15 cellular contexts compared by ENCODE assay signal in the genomic region with DNA sequence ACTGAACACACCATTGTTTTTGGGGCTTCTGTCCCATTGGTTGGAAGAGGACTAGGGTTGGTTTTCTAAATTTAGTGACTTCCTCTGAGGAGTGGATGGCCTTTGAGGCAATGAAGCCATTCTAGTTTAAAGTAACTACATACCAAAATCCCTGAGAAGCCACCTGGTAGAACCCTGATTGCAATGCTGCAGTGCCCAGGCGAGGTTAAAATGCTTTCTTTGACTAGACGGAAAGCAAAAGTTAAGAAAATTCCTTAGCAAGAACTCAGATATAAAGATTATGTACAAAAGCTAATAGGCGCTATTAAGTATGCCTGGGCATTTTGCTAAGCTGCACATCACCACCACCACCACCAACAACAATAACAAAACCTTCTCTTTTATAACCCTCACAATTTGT. TPM values are rescaled to one million over a fixed set of nuclear protein-coding genes. Genes with fewer than 3 reads are reported as not detected.
DNase-seq lines count a peak whose midpoint lies in the region; ATAC-seq, FAIRE-seq and TF ChIP-seq lines count a peak whose summit lies in the region.
"Had no signal": no experiment of that assay in that cellular context is flagged by ENCODE, and none has a peak within 500 bp of the region (broad histone marks: within the 10 kb centered on the region; RNA-seq: fewer than 3 reads in every experiment).

No MANE protein-coding gene starts in this region.

- H3K27ac ChIP-seq in heart right ventricle (peak overlapping the region in 6 of 10 donors; percentile 2 to 85 (median 74)), duodenal mucosa (ENCODE audit: low read depth, low read length) (peak overlapping the region; percentile 64), HepG2 (ENCODE audit: extremely low read length, insufficient read depth, low read length) (peak overlapping the region; percentile 34), PC-3 (ENCODE audit: low read length) (no peak overlapping the region)
- H3K27ac ChIP-seq: SJSA1 had no signal

- H3K4me3 ChIP-seq in heart right ventricle (no peak overlapping the region), duodenal mucosa (ENCODE audit: low read depth in 1 of 2, low read length in 2 of 2) (no peak overlapping the region), HepG2 (replicated peaks in 1 of 3; ENCODE audit: insufficient read depth in 1 of 3, low read depth in 2 of 3, low read length in 3 of 3) (no peak overlapping the region), PC-3 (ENCODE audit: low read length) (no peak overlapping the region)
- H3K4me3 ChIP-seq: SJSA1 had no signal

- ATAC-seq in heart right ventricle (peak in 1 of 8 donors; percentile 21), left ventricle myocardium superior (no peak), HepG2 (no peak), PC-3 (no peak)

- no peak for TF ChIP-seq RAD21 in HepG2 (CRISPR knock-in tag; IDR thresholded peaks at IDR 0.05)

- H3K27me3 ChIP-seq in heart right ventricle (no peaks in the 10 kb centered on the region), duodenal mucosa (ENCODE audit: control insufficient read depth in 1 of 2, insufficient read depth in 2 of 2, low read length in 2 of 2) (no peaks in the 10 kb centered on the region), HepG2 (ENCODE audit: control insufficient read depth in 1 of 2, insufficient read depth in 2 of 2, low read length in 2 of 2) (no peaks in the 10 kb centered on the region), PC-3 (ENCODE audit: low read length) (no peaks in the 10 kb centered on the region)
- H3K27me3 ChIP-seq: SJSA1 had no signal

- CTCF ChIA-PET in HepG2 (lab: Yijun Ruan, JAX; ENCODE audit: low intra/inter-chr PET ratio, low total read pairs): no interaction called here
- CTCF ChIA-PET in PC-3 (lab: Charles Lee): no interaction called here

- H3K9me3 ChIP-seq in heart right ventricle (peaks cover 0 to 12% (median 0%) of the 10 kb centered on the region in 11 donors), duodenal mucosa (ENCODE audit: control insufficient read depth in 1 of 2, low read length in 2 of 2) (no peaks in the 10 kb centered on the region), HepG2 (ENCODE audit: low read length) (no peaks in the 10 kb centered on the region), PC-3 (ENCODE audit: low read length) (no peaks in the 10 kb centered on the region)

- DNase-seq in heart right ventricle: no peak
- DNase-seq in left ventricle myocardium superior: no peak
- no peak for DNase-seq in HepG2 (ENCODE audit: low spot score)
- peak; percentile 17 for DNase-seq in osteocyte (ENCODE audit: extremely low spot score, unreplicated experiment)
- DNase-seq in PC-3: no peak
- DNase-seq in activated CD4-positive, alpha-beta T cell treated with anti-CD3 and anti-CD28 coated beads, Interleukin-2, amount 50 U/mL, for 4 hours: no peak
- no peak for DNase-seq in activated T-helper 1 cell treated with anti-CD3 and anti-CD28 coated beads, Interleukin-12 subunit alpha, Interleukin-12 subunit beta, Interleukin-2, Interleukin-4 antibody, amounts not matched to agents 30 ng/mL and 10 ng/mL and 1 ng/mL, durations not matched to agents 14 hours and 24 hours and 36 hours (ENCODE audit: low spot score)
- DNase-seq: DMS79, MM.1S, NCI-H1694 treated with DMSO at 0.1 percent for 48 hours, RPMI8226 had no signal

- H3K9ac ChIP-seq in duodenal mucosa (ENCODE audit: low read depth in 1 of 2, low read length in 2 of 2) (no peak overlapping the region), HepG2 (ENCODE audit: insufficient read depth, low read depth, low read length) (no peak overlapping the region), PC-3 (ENCODE audit: low read length) (no peak overlapping the region)

- H3K27me3 Mint-ChIP-seq in osteocyte (ENCODE audit: unreplicated experiment): no peaks in the 10 kb centered on the region
- H3K27me3 Mint-ChIP-seq in activated T-helper 1 cell treated with anti-CD3 and anti-CD28 coated beads, Interleukin-12 subunit alpha, Interleukin-12 subunit beta, Interleukin-2, Interleukin-4 antibody, amounts not matched to agents 30 ng/mL and 10 ng/mL and 1 ng/mL, durations not matched to agents 14 hours and 24 hours and 36 hours (ENCODE audit: insufficient read depth): no peaks in the 10 kb centered on the region

- H3K9me2 ChIP-seq in PC-3 (replicated peaks; ENCODE audit: low read length): no peaks in the 10 kb centered on the region

- no peaks in the 10 kb centered on the region for H4K20me1 ChIP-seq in HepG2 (ENCODE audit: insufficient read depth, low read length)
- H4K20me1 ChIP-seq in PC-3 (ENCODE audit: low read length): no peaks in the 10 kb centered on the region

- H3K36me3 Mint-ChIP-seq in osteocyte (ENCODE audit: unreplicated experiment): peaks cover 27% of the 10 kb centered on the region
- peaks cover 23% of the 10 kb centered on the region for H3K36me3 Mint-ChIP-seq in activated T-helper 1 cell treated with anti-CD3 and anti-CD28 coated beads, Interleukin-12 subunit alpha, Interleukin-12 subunit beta, Interleukin-2, Interleukin-4 antibody, amounts not matched to agents 30 ng/mL and 10 ng/mL and 1 ng/mL, durations not matched to agents 14 hours and 24 hours and 36 hours (ENCODE audit: low read depth)

- H3F3A ChIP-seq in PC-3 (ENCODE audit: low read length, unreplicated experiment): no peaks in the 10 kb centered on the region

- no peak overlapping the region for H3K27ac Mint-ChIP-seq in osteocyte (ENCODE audit: unreplicated experiment)
- H3K27ac Mint-ChIP-seq in activated T-helper 1 cell treated with anti-CD3 and anti-CD28 coated beads, Interleukin-12 subunit alpha, Interleukin-12 subunit beta, Interleukin-2, Interleukin-4 antibody, amounts not matched to agents 30 ng/mL and 10 ng/mL and 1 ng/mL, durations not matched to agents 14 hours and 24 hours and 36 hours: no peak overlapping the region

- no TSS peak for BruUV-seq in HepG2 (replicated peaks; lab: Mats Ljungman, UMichigan)
- BruUV-seq in PC-3 (replicated peaks; lab: Mats Ljungman, UMichigan): no TSS peak

- H3K36me3 ChIP-seq in heart right ventricle (peaks cover 0 to 15% (median 0%) of the 10 kb centered on the region in 9 donors), duodenal mucosa (ENCODE audit: control insufficient read depth in 1 of 2, insufficient read depth in 2 of 2, low read length in 2 of 2) (no peaks in the 10 kb centered on the region), HepG2 (replicated peaks in 1 of 2; ENCODE audit: control insufficient read depth in 1 of 2, insufficient read depth in 2 of 2, low read length in 2 of 2) (no peaks in the 10 kb centered on the region), PC-3 (ENCODE audit: low read depth, low read length) (no peaks in the 10 kb centered on the region)

- no peak for FAIRE-seq in HepG2 (lab: Jason Lieb, UNC)
- FAIRE-seq: H1 had no signal

- TF ChIP-seq CTCF in heart right ventricle (IDR thresholded peaks at IDR 0.05) (no peak), HepG2 (CRISPR knock-in tag; IDR thresholded peaks at IDR 0.05) (no peak), osteocyte (IDR thresholded peaks at IDR 0.05) (no peak), PC-3 (conservative IDR thresholded peaks at IDR 0.05; ENCODE audit: low read depth, low read length) (no peak)

- intact Hi-C loops in heart right ventricle (cut with DNase I): loop anchor here in 1 of 10 donors (5.0 kb wide), 1 partner anchor 35 kb away; no protein-coding TSS in a partner anchor
- intact Hi-C loops in left ventricle myocardium superior (cut with micrococcal nuclease): no loop called here
- intact Hi-C loops in HepG2 (cut with micrococcal nuclease; ENCODE audit: unreplicated experiment): loop anchor here (5.0 kb wide), 1 partner anchor 40 kb away; no protein-coding TSS in a partner anchor
- intact Hi-C loops in PC-3 (cut with micrococcal nuclease): no loop called here
- intact Hi-C loops in activated T-helper 1 cell treated with anti-CD3 and anti-CD28 coated beads, Interleukin-12 subunit alpha, Interleukin-12 subunit beta, Interleukin-2, Interleukin-4 antibody, amounts not matched to agents 30 ng/mL and 10 ng/mL and 1 ng/mL, durations not matched to agents 14 hours and 24 hours and 36 hours (cut with micrococcal nuclease): no loop called here

- 95 to 98% methylated on average over 3 of the region's 3 CpGs for WGBS in heart right ventricle, 2 donors
- WGBS in HepG2 (ENCODE audit: low lambda C conversion rate): 89% methylated on average over 3 of the region's 3 CpGs

- H3K4me3 Mint-ChIP-seq in osteocyte (ENCODE audit: unreplicated experiment): no peak overlapping the region
- no peak overlapping the region for H3K4me3 Mint-ChIP-seq in activated T-helper 1 cell treated with anti-CD3 and anti-CD28 coated beads, Interleukin-12 subunit alpha, Interleukin-12 subunit beta, Interleukin-2, Interleukin-4 antibody, amounts not matched to agents 30 ng/mL and 10 ng/mL and 1 ng/mL, durations not matched to agents 14 hours and 24 hours and 36 hours
- H3K4me3 Mint-ChIP-seq: CD14-positive monocyte had no signal

- in situ Hi-C loops in HepG2 (cut with HindIII; ENCODE audit: extremely low pct_ligation_motif_present, low pct_unique_long_range_greater_than_20kb): no loop called here

- no peak overlapping the region for H3K4me2 ChIP-seq in HepG2 (ENCODE audit: low read depth, low read length)
- no peak overlapping the region for H3K4me2 ChIP-seq in PC-3 (ENCODE audit: low read length)

- TF ChIP-seq POLR2A in HepG2 (IDR thresholded peaks at IDR 0.05; ENCODE audit: insufficient read depth in 1 of 2, low read depth in 2 of 2, low read length in 2 of 2): no peak

- H3K9me3 Mint-ChIP-seq in osteocyte (ENCODE audit: unreplicated experiment): peaks cover 5% of the 10 kb centered on the region
- peaks cover 3% of the 10 kb centered on the region for H3K9me3 Mint-ChIP-seq in activated T-helper 1 cell treated with anti-CD3 and anti-CD28 coated beads, Interleukin-12 subunit alpha, Interleukin-12 subunit beta, Interleukin-2, Interleukin-4 antibody, amounts not matched to agents 30 ng/mL and 10 ng/mL and 1 ng/mL, durations not matched to agents 14 hours and 24 hours and 36 hours

- TF ChIP-seq EP300 in HepG2 (IDR thresholded peaks at IDR 0.05; ENCODE audit: low read depth in 2 of 2, low read length in 2 of 2) (no peak), HepG2 (CRISPR knock-in tag; IDR thresholded peaks at IDR 0.05; ENCODE audit: borderline replicate concordance) (no peak)

- POLR2A ChIA-PET in HepG2 (lab: Yijun Ruan, JAX) (interaction anchor here (4.1 kb wide), 1 partner anchor 20 kb away, joined by 82 read pairs; the partner anchor contains the start of gene GLRX), PC-3 (lab: Charles Lee; ENCODE audit: unreplicated experiment) (interaction anchor here (1.0 kb wide), 1 partner anchor 21 kb away, joined by 4 read pairs; the partner anchor contains the start of gene GLRX)

- no peak overlapping the region for H2AFZ ChIP-seq in HepG2 (ENCODE audit: low read length)
- H2AFZ ChIP-seq in PC-3 (ENCODE audit: low read length): no peak overlapping the region

- no peaks in the 10 kb centered on the region for H3K79me2 ChIP-seq in HepG2 (ENCODE audit: insufficient read depth, low read length)
- no peaks in the 10 kb centered on the region for H3K79me2 ChIP-seq in PC-3 (ENCODE audit: low read length)

- H3K4me1 Mint-ChIP-seq in osteocyte (ENCODE audit: unreplicated experiment): peaks cover 3% of the 10 kb centered on the region
- H3K4me1 Mint-ChIP-seq in activated T-helper 1 cell treated with anti-CD3 and anti-CD28 coated beads, Interleukin-12 subunit alpha, Interleukin-12 subunit beta, Interleukin-2, Interleukin-4 antibody, amounts not matched to agents 30 ng/mL and 10 ng/mL and 1 ng/mL, durations not matched to agents 14 hours and 24 hours and 36 hours (ENCODE audit: low read depth): peaks cover 11% of the 10 kb centered on the region

- H3K4me1 ChIP-seq in heart right ventricle: peaks cover 0 to 35% (median 21%) of the 10 kb centered on the region in 9 donors
- peaks cover 30 to 53% of the 10 kb centered on the region in 2 donors for H3K4me1 ChIP-seq in duodenal mucosa (ENCODE audit: control insufficient read depth in 1 of 2, insufficient read depth in 2 of 2, low read length in 2 of 2)
- H3K4me1 ChIP-seq in HepG2 (ENCODE audit: insufficient read depth, low read length): peaks cover 85% of the 10 kb centered on the region
- H3K4me1 ChIP-seq in PC-3 (ENCODE audit: insufficient read depth, low read length): no peaks in the 10 kb centered on the region

RNA-seq across cellular contexts. Expression of gene GLRX, which starts 20.6 kb away (rescaled TPM):
- total RNA-seq in heart right ventricle (100 to 1,000 TPM in 7 of 10 donors, 10 to 100 TPM in 3; 68.7 to 156 (median 111) TPM), left ventricle myocardium superior (106 TPM), HepG2 (2016; rRNA removed; fragmentation: Illumina TruSeq; extraction: Trizol) (63.8 and 71.9 TPM in 2 replicates), osteocyte (26.3 and 32.8 TPM in 2 replicates), PC-3 (2014; rRNA removed) (24.6 and 27.4 TPM in 2 replicates)
- polyA plus RNA-seq in heart right ventricle (100 to 1,000 TPM in 1 of 2 donors, 10 to 100 TPM in 1; 51.6 to 116 TPM), HepG2 (2011; rRNA removed) (499 and 615 TPM in 2 replicates)
- 27.6 and 30.6 TPM in 2 replicates for total RNA-seq in HepG2 (2016; cell fraction: cytosol; rRNA removed; fragmentation: Illumina TruSeq; extraction: Trizol; ENCODE audit: low read depth)
- 64.8 and 79.1 TPM in 2 replicates for total RNA-seq in HepG2 (2016; cell fraction: insoluble cytoplasmic fraction; rRNA removed; fragmentation: Illumina TruSeq; extraction: Trizol)
- total RNA-seq in HepG2 (2016; cell fraction: membrane; rRNA removed; fragmentation: Illumina TruSeq; extraction: Trizol): 27.3 and 28.0 TPM in 2 replicates
- 27.2 and 28.1 TPM in 2 replicates for total RNA-seq in HepG2 (2016; cell fraction: nucleus; rRNA removed; fragmentation: Illumina TruSeq; extraction: Trizol)
- 393 and 503 TPM in 2 replicates for polyA plus RNA-seq in HepG2 (2011; cell fraction: cytosol; rRNA removed)
- 87.8 and 90.3 TPM in 2 replicates for polyA plus RNA-seq in HepG2 (2011; cell fraction: nucleus; rRNA removed)
- 244 and 269 TPM in 2 replicates for polyA plus RNA-seq in HepG2 (2012)
- polyA plus RNA-seq in HepG2 (2016; cell fraction: cytosol; fragmentation: Illumina TruSeq; extraction: Trizol; ENCODE audit: low read depth): 25.5 and 30.2 TPM in 2 replicates
- polyA plus RNA-seq in HepG2 (2016; cell fraction: insoluble cytoplasmic fraction; fragmentation: Illumina TruSeq; extraction: Trizol; ENCODE audit: low read depth): 107 and 117 TPM in 2 replicates
- polyA plus RNA-seq in HepG2 (2016; cell fraction: membrane; fragmentation: Illumina TruSeq; extraction: Trizol; ENCODE audit: low read depth): 23.9 and 28.1 TPM in 2 replicates
- 59.6 and 62.5 TPM in 2 replicates for polyA plus RNA-seq in HepG2 (2016; cell fraction: nucleus; fragmentation: Illumina TruSeq; extraction: Trizol; ENCODE audit: insufficient read depth, low read depth)
- polyA minus RNA-seq in HepG2 (2011; rRNA and poly(A)+ RNA removed; ENCODE audit: low replicate concordance): 44.3 and 186 TPM in 2 replicates
- 49.7 and 65.5 TPM in 2 replicates for polyA minus RNA-seq in HepG2 (2011; cell fraction: cytosol; rRNA and poly(A)+ RNA removed)
- 62.3 and 93.9 TPM in 2 replicates for polyA minus RNA-seq in HepG2 (2011; cell fraction: nucleus; rRNA and poly(A)+ RNA removed)
- total RNA-seq in activated T-helper 1 cell treated with anti-CD3 and anti-CD28 coated beads, Interleukin-12 subunit alpha, Interleukin-12 subunit beta, Interleukin-2, Interleukin-4 antibody, amounts not matched to agents 30 ng/mL and 10 ng/mL and 1 ng/mL, durations not matched to agents 14 hours and 24 hours and 36 hours: 17.2 and 18.3 TPM in 2 replicates
